ENCODE assay signal across 12 cellular contexts in genomic region chr5:136030956-136031611, GRCh38. TPM values are rescaled to one million over a fixed set of nuclear protein-coding genes. Genes with fewer than 3 reads are reported as not detected.
DNase-seq lines count a peak whose midpoint lies in the region; ATAC-seq and TF ChIP-seq lines count a peak whose summit lies in the region.
"Had no signal": no experiment of that assay in that cellular context is flagged by ENCODE, and none has a peak within 500 bp of the region (broad histone marks: within the 10 kb centered on the region; RNA-seq: fewer than 3 reads in every experiment).

No MANE protein-coding gene starts in this region.

- TF ChIP-seq CTCF in brain (conservative IDR thresholded peaks at IDR 0.05) (no peak), psoas muscle (IDR thresholded peaks at IDR 0.05) (no peak)

- WGBS in psoas muscle, 3 donors: 67 to 73% (median 73%) methylated on average over 8 of the region's 8 CpGs

- peaks cover 43% of the 10 kb centered on the region for H3K27me3 Mint-ChIP-seq in brain

- DNase-seq in psoas muscle (no peak), H7 (no peak)
- DNase-seq in stimulated activated CD4-positive, alpha-beta T cell treated with anti-CD3 and anti-CD28 coated beads, Interleukin-4, amount 100 ng/mL, for 24 hours: no peak
- DNase-seq: GF-D8; NCI-H2081; stimulated activated CD4-positive, alpha-beta T cell treated with anti-CD3 and anti-CD28 coated beads, Interleukin-2, amount 100 ng/mL, for 24 hours had no signal

- peak overlapping the region in 3 of 5 experiments; percentile 52 to 83 (median 69) for H3K4me3 Mint-ChIP-seq in brain

- H3K4me3 ChIP-seq in psoas muscle (peak overlapping the region; percentile 67), H7 (ENCODE audit: insufficient read depth, low read depth, low read length) (no peak overlapping the region)

- H3K27ac ChIP-seq in psoas muscle: no peak overlapping the region
- H3K27ac ChIP-seq: VCaP had no signal

- H3K27ac Mint-ChIP-seq in brain: peak overlapping the region in 3 of 5 experiments; percentile 18 to 59 (median 30)

- no peaks in the 10 kb centered on the region for H3K36me3 Mint-ChIP-seq in brain

- H3K4me1 ChIP-seq in psoas muscle: peaks cover 25% of the 10 kb centered on the region

- intact Hi-C loops in psoas muscle (cut with DNase I): no loop called here

- peaks cover 66% of the 10 kb centered on the region for H3K4me1 Mint-ChIP-seq in brain

- H3K27me3 ChIP-seq in psoas muscle (ENCODE audit: insufficient read depth in 3 of 3, low read length in 2 of 3): peaks cover 0 to 6% (median 3%) of the 10 kb centered on the region in 3 donors
- H3K27me3 ChIP-seq in H7 (ENCODE audit: control insufficient read depth, insufficient read depth, low read length): peaks cover 39% of the 10 kb centered on the region

- H3K36me3 ChIP-seq in psoas muscle (ENCODE audit: insufficient read depth in 1 of 2, low read depth in 1 of 2): no peaks in the 10 kb centered on the region
- H3K36me3 ChIP-seq in H7 (replicated peaks; ENCODE audit: control insufficient read depth, insufficient read depth, low read length): no peaks in the 10 kb centered on the region

- ATAC-seq in GM18867 (IDR thresholded peaks at IDR 0.05; ENCODE audit: unreplicated experiment) (peak; percentile 89), HG02885 (IDR thresholded peaks at IDR 0.05; ENCODE audit: poor library complexity, unreplicated experiment) (peak; percentile 96), psoas muscle (no peak), HG03135 (IDR thresholded peaks at IDR 0.05; ENCODE audit: unreplicated experiment) (no peak), HG03175 (IDR thresholded peaks at IDR 0.05; ENCODE audit: unreplicated experiment) (no peak)

- H3K9me3 Mint-ChIP-seq in brain: peaks cover 0 to 2% (median 0%) of the 10 kb centered on the region in 5 experiments

- no peaks in the 10 kb centered on the region for H3K9me3 ChIP-seq in psoas muscle

RNA-seq across cellular contexts. Expression of gene TGFBI, which starts 2.3 kb away (rescaled TPM):
- polyA plus RNA-seq in brain (ENCODE audit: insufficient read depth, low read depth, low replicate concordance): 10.4 TPM
- total RNA-seq in psoas muscle: 10 to 100 TPM; 24.4 to 35.9 (median 30.3) TPM
- 10 to 100 TPM; 18.8 to 28.3 (median 20.9) TPM for polyA plus RNA-seq in psoas muscle
- 3.2 and 4.3 TPM in 2 replicates for total RNA-seq in H7 (2014; rRNA removed; shearing (Covaris generic))

Comparison
In these comparisons a context has a peak if more than half of its experiments do, and no peak if none do; other contexts are left out.
1. ATAC-seq: peak in GM18867 (single experiment) and HG02885 (single experiment); none in psoas muscle (0 of 4), HG03135 (single experiment) and HG03175 (single experiment).